15 cellular contexts compared by ENCODE assay signal in the genomic region with DNA sequence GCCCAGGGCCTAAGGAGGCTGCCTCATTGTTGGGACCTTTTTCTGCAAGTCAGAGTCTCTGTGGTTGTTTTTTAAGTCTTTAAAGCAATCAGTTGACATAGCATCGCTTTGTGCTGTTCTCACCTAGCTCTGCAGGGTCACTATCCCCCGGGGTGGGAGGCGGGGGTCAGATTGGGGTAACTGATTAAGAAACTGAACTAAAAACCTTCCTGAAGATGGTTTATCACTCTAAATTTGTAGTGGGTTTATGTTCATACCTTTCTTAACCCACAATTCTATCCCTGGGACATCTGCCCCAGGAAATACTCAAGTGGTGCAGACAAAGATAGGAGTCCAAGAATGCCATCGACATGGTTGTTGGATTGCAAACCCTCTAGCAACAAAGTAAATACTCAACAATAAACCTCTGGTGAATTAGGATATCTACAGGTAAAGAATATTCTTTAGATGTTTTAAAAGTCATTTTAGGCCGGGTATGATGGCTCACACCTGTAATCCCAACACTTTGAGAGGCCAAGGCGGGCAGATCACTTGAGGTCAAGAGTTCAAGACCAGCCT.
"Had no signal": no experiment of that assay in that cellular context is flagged by ENCODE, and none has a peak within 500 bp of the region (broad histone marks: within the 10 kb centered on the region; RNA-seq: fewer than 3 reads in every experiment).

No MANE protein-coding gene starts in this region.

- DNase-seq: activated CD4-positive, alpha-beta memory T cell treated with anti-CD3 and anti-CD28 coated beads, Interleukin-2, amount 10 ng/mL, durations not matched to agents 7 days and 5 days; activated CD4-positive, alpha-beta T cell treated with anti-CD3 and anti-CD28 coated beads for 36 hours; activated gamma-delta T cell; activated T-cell treated with anti-CD3 and anti-CD28 coated beads, Interleukin-2, amount 50 U/mL, for 48 hours; amygdala; dermis blood vessel endothelial cell; left cardiac atrium; mammary epithelial cell; small intestine; stimulated activated naive CD4-positive, alpha-beta T cell; SW 1271 had no signal

- H3K9ac ChIP-seq: parathyroid adenoma had no signal

- H3K4me3 Mint-ChIP-seq: activated CD4-positive, alpha-beta memory T cell treated with anti-CD3 and anti-CD28 coated beads, Interleukin-2, amount 10 ng/mL, durations not matched to agents 7 days and 5 days; activated CD4-positive, alpha-beta T cell treated with anti-CD3 and anti-CD28 coated beads for 36 hours; activated naive CD8-positive, alpha-beta T cell had no signal

- H3K4me1 Mint-ChIP-seq: activated CD4-positive, alpha-beta T cell treated with anti-CD3 and anti-CD28 coated beads for 36 hours had no signal

- H3K4me3 ChIP-seq: suprapubic skin had no signal

- FAIRE-seq: small intestine had no signal

- H3K9me3 ChIP-seq: suprapubic skin had no signal

- H3K27me3 Mint-ChIP-seq: activated CD4-positive, alpha-beta memory T cell treated with anti-CD3 and anti-CD28 coated beads, Interleukin-2, amount 10 ng/mL, durations not matched to agents 7 days and 5 days; activated CD4-positive, alpha-beta T cell treated with anti-CD3 and anti-CD28 coated beads for 36 hours; activated naive CD8-positive, alpha-beta T cell had no signal

- H3K27me3 ChIP-seq: suprapubic skin had no signal

- ATAC-seq: activated CD4-positive, alpha-beta T cell treated with anti-CD3 and anti-CD28 coated beads for 36 hours had no signal

- H2AFZ ChIP-seq: parathyroid adenoma had no signal

- H3K27ac Mint-ChIP-seq: activated CD4-positive, alpha-beta memory T cell treated with anti-CD3 and anti-CD28 coated beads, Interleukin-2, amount 10 ng/mL, durations not matched to agents 7 days and 5 days; activated CD4-positive, alpha-beta T cell treated with anti-CD3 and anti-CD28 coated beads for 36 hours; activated naive CD8-positive, alpha-beta T cell had no signal

- H3K9me3 Mint-ChIP-seq: activated CD4-positive, alpha-beta memory T cell treated with anti-CD3 and anti-CD28 coated beads, Interleukin-2, amount 10 ng/mL, durations not matched to agents 7 days and 5 days had no signal

- H3K36me3 Mint-ChIP-seq: activated naive CD8-positive, alpha-beta T cell had no signal

- H3K27ac ChIP-seq: parathyroid adenoma, suprapubic skin, VCaP had no signal
